Comparison of ENCODE assay signal across 15 cellular contexts in the genomic region with DNA sequence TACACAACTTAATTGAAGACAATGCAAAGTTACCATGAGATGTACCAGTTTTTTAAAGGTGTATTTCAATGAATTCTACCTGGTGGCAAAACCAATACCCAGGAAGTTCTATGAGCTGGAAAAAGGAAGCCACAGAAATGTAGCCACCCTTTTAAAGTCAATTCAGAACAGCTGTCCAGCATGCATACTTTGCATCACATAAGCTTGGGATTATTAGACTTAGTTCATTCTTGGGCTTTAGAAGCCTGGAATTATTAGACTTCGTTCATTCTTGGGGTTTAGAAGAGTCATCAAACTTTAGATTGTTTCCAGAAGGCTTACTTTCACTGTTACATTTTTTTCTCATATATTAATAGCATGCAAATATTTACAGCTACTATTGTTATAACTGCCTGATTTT. TPM values are rescaled to one million over a fixed set of nuclear protein-coding genes. Genes with fewer than 3 reads are reported as not detected.
DNase-seq lines count a peak whose midpoint lies in the region; ATAC-seq and TF ChIP-seq lines count a peak whose summit lies in the region.
"Had no signal": no experiment of that assay in that cellular context is flagged by ENCODE, and none has a peak within 500 bp of the region (broad histone marks: within the 10 kb centered on the region; RNA-seq: fewer than 3 reads in every experiment).

No MANE protein-coding gene starts in this region.

- CTCF ChIA-PET in BJ (lab: Yijun Ruan, JAX): no interaction called here

- H3K4me3 ChIP-seq in BJ (ENCODE audit: low read depth, low read length) (no peak overlapping the region), Karpas-422 (ENCODE audit: low read length) (no peak overlapping the region), choroid plexus epithelial cell (ENCODE audit: low read depth, low read length) (no peak overlapping the region), uterus (no peak overlapping the region)
- H3K4me3 ChIP-seq: A549 had no signal

- TF ChIP-seq CTCF in BJ (IDR thresholded peaks at IDR 0.05; ENCODE audit: insufficient read depth, low read depth, low read length) (no peak), choroid plexus epithelial cell (conservative IDR thresholded peaks at IDR 0.05; ENCODE audit: low read depth, low read length) (no peak), uterus (IDR thresholded peaks at IDR 0.05) (no peak)

- peak overlapping the region; percentile 25 for H3K4me2 ChIP-seq in Karpas-422 (ENCODE audit: low read depth, low read length, poor library complexity, severe bottlenecking)
- H3K4me2 ChIP-seq: A549 had no signal

- H3K27ac ChIP-seq in Karpas-422 (ENCODE audit: low read length) (peak overlapping the region; percentile 20; the same call in 1 of the 2 replicates), uterus (no peak overlapping the region)
- H3K27ac ChIP-seq: A549 had no signal

- no peak for ATAC-seq in left cardiac atrium
- no peak for ATAC-seq in HG03159 (IDR thresholded peaks at IDR 0.05; ENCODE audit: unreplicated experiment)
- ATAC-seq: A549 had no signal

- intact Hi-C loops in left cardiac atrium (cut with DNase I): no loop called here
- intact Hi-C loops in uterus (cut with DNase I; ENCODE audit: low total_unique reads): no loop called here

- H3K27me3 ChIP-seq in BJ (ENCODE audit: control insufficient read depth, insufficient read depth, low read length): no peaks in the 10 kb centered on the region
- no peaks in the 10 kb centered on the region for H3K27me3 ChIP-seq in Karpas-422 (ENCODE audit: low read length)
- H3K27me3 ChIP-seq in uterus: no peaks in the 10 kb centered on the region

- H3K9me3 ChIP-seq in Karpas-422 (ENCODE audit: low read length) (no peaks in the 10 kb centered on the region; the same call in 1 of the 2 replicates), uterus (no peaks in the 10 kb centered on the region)

- no peak for TF ChIP-seq POLR2A in uterus (IDR thresholded peaks at IDR 0.05)

- H3K9ac ChIP-seq in Karpas-422 (ENCODE audit: low read length): no peak overlapping the region

- H3K79me2 ChIP-seq in Karpas-422 (ENCODE audit: low read length): peaks cover 99% of the 10 kb centered on the region

- peaks cover 29% of the 10 kb centered on the region for H3K4me1 ChIP-seq in Karpas-422 (ENCODE audit: low read length)
- no peaks in the 10 kb centered on the region for H3K4me1 ChIP-seq in uterus

- no peak overlapping the region for H2AFZ ChIP-seq in Karpas-422 (ENCODE audit: low read length)

- no peaks in the 10 kb centered on the region for H4K20me1 ChIP-seq in Karpas-422 (ENCODE audit: insufficient read depth, low read depth, low read length)

- POLR2A ChIA-PET in BJ (lab: Charles Lee): no interaction called here

- DNase-seq in BJ (ENCODE audit: low read depth) (peak; percentile 17), Karpas-422 (no peak), choroid plexus epithelial cell (ENCODE audit: low read depth) (peak; percentile 31), iris pigment epithelial cell (ENCODE audit: low read depth) (peak; percentile 54), left cardiac atrium (no peak), SW480 (ENCODE audit: low spot score) (no peak), uterus (no peak)
- DNase-seq: H7, NCI-H1417, NCI-H2029, NCI-H2171, NCI-H446, NCI-H774 had no signal

- H3K9me2 ChIP-seq in Karpas-422 (replicated peaks; ENCODE audit: insufficient read depth, low read length): no peaks in the 10 kb centered on the region

- H3K36me3 ChIP-seq in BJ (ENCODE audit: control insufficient read depth, insufficient read depth, low read length): no peaks in the 10 kb centered on the region
- peaks cover 8% of the 10 kb centered on the region for H3K36me3 ChIP-seq in Karpas-422 (ENCODE audit: insufficient read depth, low read length)
- no peaks in the 10 kb centered on the region for H3K36me3 ChIP-seq in uterus

RNA-seq across cellular contexts. Expression of a gene that starts 20.9 kb away (rescaled TPM):
- 6.2 and 10.2 TPM in 2 replicates for polyA plus RNA-seq in BJ (2011; rRNA removed)
- polyA minus RNA-seq in BJ (2011; rRNA and poly(A)+ RNA removed): 5.1 and 6.1 TPM in 2 replicates
- 23.9 and 64.7 TPM in 2 replicates for total RNA-seq in Karpas-422 (2014; rRNA removed; shearing (Covaris generic); ENCODE audit: low replicate concordance)
- 10 to 100 TPM; 14.6 to 20.4 TPM for total RNA-seq in left cardiac atrium
- 10 to 100 TPM in 3 of 4 donors, 1 to 10 TPM in 1; 2.3 to 53.0 (median 39.3) TPM for total RNA-seq in uterus

Comparison
In these comparisons a context has a peak if more than half of its experiments do, and no peak if none do; other contexts are left out.
1. DNase-seq: peak in BJ (single experiment), choroid plexus epithelial cell (single experiment) and iris pigment epithelial cell (single experiment); none in Karpas-422 (single experiment), left cardiac atrium (single experiment), SW480 (single experiment) and uterus (0 of 2).